Comparison of ENCODE assay signal across 28 cellular contexts in genomic region chr6:138563231-138563630, GRCh38.
"Had no signal": no experiment of that assay in that cellular context is flagged by ENCODE, and none has a peak within 500 bp of the region (broad histone marks: within the 10 kb centered on the region; RNA-seq: fewer than 3 reads in every experiment).

No MANE protein-coding gene starts in this region.

- H3K4me3 ChIP-seq: pancreas, psoas muscle, right lobe of liver, skin epidermis, smooth muscle cell, spleen, suprapubic skin, testis, tibial artery, transverse colon, vagina had no signal

- H3K36me3 ChIP-seq: neutrophil, pancreas, right lobe of liver, spleen, suprapubic skin, tibial artery, transverse colon, vagina had no signal

- FAIRE-seq: pancreas, urothelium cell line had no signal

- H3K9me3 ChIP-seq: neutrophil, pancreas, psoas muscle, right lobe of liver, spleen, suprapubic skin, testis, tibial artery, transverse colon, vagina had no signal

- ATAC-seq: naive thymus-derived CD8-positive, alpha-beta T cell; natural killer cell treated with Interleukin-12 subunit alpha and Interleukin-12 subunit beta and Interleukin-15 and Interleukin-18, amount 100 ng/mL, for 72 hours; pancreas; psoas muscle; right lobe of liver; stimulated activated memory B cell treated with anti-CD40 and anti-IgM and Interleukin-4, amounts not matched to agents 10 μg/mL and 1 μg/mL and 100 μg/mL, for 72 hours; stimulated activated naive CD8-positive, alpha-beta T cell treated with anti-CD3 and anti-CD28 coated beads, Interleukin-15, amount 100 ng/mL, for 72 hours; stimulated activated naive CD8-positive, alpha-beta T cell treated with anti-CD3 and anti-CD28 coated beads, Interleukin-15, Interleukin-2, amounts not matched to agents 100 U/mL and 50 U/mL, for 24 hours had no signal

- H3K4me1 ChIP-seq: psoas muscle, spleen, suprapubic skin, testis, tibial artery, vagina had no signal

- H3K27me3 ChIP-seq: neutrophil, pancreas, right lobe of liver, spleen, suprapubic skin, testis, tibial artery, transverse colon, vagina had no signal

- DNase-seq: naive thymus-derived CD8-positive, alpha-beta T cell; nephron progenitor cell; nucleus accumbens; pancreas; psoas muscle; right cardiac atrium; right lobe of liver; spleen; stimulated activated CD4-positive, alpha-beta T cell treated with anti-CD3 and anti-CD28 coated beads, Interleukin-12 subunit alpha, Interleukin-12 subunit beta, amount 100 ng/mL, for 4 hours; stimulated activated CD4-positive, alpha-beta T cell treated with anti-CD3 and anti-CD28 coated beads, Interleukin-1b, Interleukin-23, amount 100 ng/mL, for 48 hours; stimulated activated CD4-positive, alpha-beta T cell treated with anti-CD3 and anti-CD28 coated beads, Interleukin-4, amount 100 ng/mL, for 1 hour; stimulated activated CD4-positive, alpha-beta T cell treated with anti-CD3 and anti-CD28 coated beads, Interleukin-4, amount 100 ng/mL, for 4 hours; stimulated activated CD8-positive, alpha-beta memory T cell treated with anti-CD3 and anti-CD28 coated beads, Interleukin-4, amount 100 ng/mL, for 48 hours; stimulated activated naive CD4-positive, alpha-beta T cell; stimulated activated naive CD8-positive, alpha-beta T cell treated with anti-CD3 and anti-CD28 coated beads, Interleukin-15, amount 100 ng/mL, for 72 hours; stimulated activated naive CD8-positive, alpha-beta T cell treated with anti-CD3 and anti-CD28 coated beads, Interleukin-15, Interleukin-2, amounts not matched to agents 100 U/mL and 50 U/mL, for 24 hours; substantia nigra; testis; tibial artery; transverse colon had no signal

- H3K27ac ChIP-seq: neutrophil, pancreas, psoas muscle, right lobe of liver, skin epidermis, spleen, suprapubic skin, testis, tibial artery, transverse colon, vagina had no signal
